ENCODE assay signal across 1 cellular context in the genomic region with DNA sequence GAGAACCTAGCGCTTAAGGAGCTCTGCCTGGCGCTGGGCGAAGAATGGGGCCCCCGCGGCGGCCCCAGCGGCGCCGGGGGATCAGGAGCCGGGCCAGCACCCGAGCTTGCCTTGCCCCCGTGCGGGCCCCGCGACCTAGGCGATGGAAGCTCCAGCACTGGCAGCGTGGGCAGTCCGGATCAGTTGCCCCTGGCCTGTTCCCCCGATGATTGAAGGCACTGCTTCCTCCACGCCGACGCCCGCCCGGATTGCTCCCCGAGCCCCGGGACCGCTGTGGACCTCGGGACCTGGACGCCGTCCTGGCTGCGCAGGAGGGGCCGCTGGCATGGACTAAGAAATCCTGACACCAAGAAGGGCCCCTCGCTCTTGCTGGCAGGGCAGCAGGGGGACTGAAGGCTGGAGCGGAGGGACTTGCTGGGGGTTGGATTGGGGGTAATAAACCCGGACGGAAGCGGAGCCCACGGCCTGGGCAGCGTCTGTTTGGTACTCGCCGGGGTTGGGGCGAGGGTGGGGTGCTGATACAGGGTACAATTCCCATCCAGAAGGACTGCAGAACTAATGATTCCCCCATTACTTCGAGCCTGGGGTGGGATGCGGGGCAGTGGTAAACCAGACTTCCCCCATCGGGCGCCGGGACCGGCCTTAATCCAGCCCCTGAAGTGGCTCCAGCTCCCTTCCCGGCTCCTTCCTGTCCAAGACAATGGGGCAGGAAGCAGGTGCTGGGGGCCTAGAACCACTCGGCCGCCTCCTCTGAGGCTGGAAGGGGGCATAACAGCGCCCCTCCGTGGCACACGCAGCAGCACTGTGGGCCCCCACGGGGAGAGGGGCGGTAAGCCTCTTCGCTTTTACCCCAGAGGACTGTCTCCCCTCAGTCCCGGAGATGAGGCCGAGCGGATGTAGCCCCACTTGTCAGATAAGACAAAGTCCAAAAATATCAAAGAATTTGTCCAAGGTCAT.
TF ChIP-seq lines count a peak whose summit lies in the region.

No MANE protein-coding gene starts in this region.

TF ChIP-seq in HepG2, 621 proteins besides CTCF, POLR2A, EP300 and RAD21 (continued from another document and continues in another):
- TF ChIP-seq ZNF670 (CRISPR knock-in tag; IDR thresholded peaks at IDR 0.05; ENCODE audit: borderline replicate concordance) (no peak), ZKSCAN1 (IDR thresholded peaks at IDR 0.05; ENCODE audit: low read length) (no peak), BRD4 (CRISPR knock-in tag; IDR thresholded peaks at IDR 0.05) (0 out of 2 replicates have a peak, but pooled peaks have one; percentile 33), ZNF251 (CRISPR knock-in tag; IDR thresholded peaks at IDR 0.05) (no peak), NFRKB (IDR thresholded peaks at IDR 0.05) (no peak), GATAD2A (CRISPR knock-in tag; IDR thresholded peaks at IDR 0.05) (peak; percentile 75), ZNF879 (CRISPR knock-in tag; IDR thresholded peaks at IDR 0.05) (no peak; the same call in 1 of the 2 replicates), BORCS8-MEF2B (CRISPR knock-in tag; IDR thresholded peaks at IDR 0.05) (no peak), SYNCRIP (IDR thresholded peaks at IDR 0.05; ENCODE audit: insufficient read depth, low read depth, low read length) (no peak), RORA (CRISPR knock-in tag; IDR thresholded peaks at IDR 0.05) (no peak), ZNF460 (CRISPR knock-in tag; IDR thresholded peaks at IDR 0.05; ENCODE audit: borderline replicate concordance) (no peak), YEATS4 (CRISPR knock-in tag; IDR thresholded peaks at IDR 0.05; ENCODE audit: borderline replicate concordance) (peak; percentile 70; the same call in 1 of the 2 replicates), ZIK1 (CRISPR knock-in tag; IDR thresholded peaks at IDR 0.05; ENCODE audit: borderline replicate concordance, low read depth) (0 out of 2 replicates have a peak, but pooled peaks have one; percentile 26), ZNF816 (CRISPR knock-in tag; IDR thresholded peaks at IDR 0.05; ENCODE audit: borderline replicate concordance) (0 out of 2 replicates have a peak, but pooled peaks have one; percentile 39), ZNF431 (CRISPR knock-in tag; IDR thresholded peaks at IDR 0.05; ENCODE audit: borderline replicate concordance, low read depth) (no peak), ZNF549 (CRISPR knock-in tag; IDR thresholded peaks at IDR 0.05) (no peak), TGIF2 (CRISPR knock-in tag; IDR thresholded peaks at IDR 0.05) (no peak), CC2D1A (CRISPR knock-in tag; IDR thresholded peaks at IDR 0.05) (no peak), ZNF326 (CRISPR knock-in tag; IDR thresholded peaks at IDR 0.05; ENCODE audit: borderline replicate concordance) (no peak), FOSL1 (CRISPR knock-in tag; IDR thresholded peaks at IDR 0.05; ENCODE audit: borderline replicate concordance) (no peak), ARID2 (CRISPR knock-in tag; IDR thresholded peaks at IDR 0.05; ENCODE audit: borderline replicate concordance) (no peak), ZNF737 (CRISPR knock-in tag; IDR thresholded peaks at IDR 0.05; ENCODE audit: borderline replicate concordance) (no peak)
- TF ChIP-seq, protein P1, sequence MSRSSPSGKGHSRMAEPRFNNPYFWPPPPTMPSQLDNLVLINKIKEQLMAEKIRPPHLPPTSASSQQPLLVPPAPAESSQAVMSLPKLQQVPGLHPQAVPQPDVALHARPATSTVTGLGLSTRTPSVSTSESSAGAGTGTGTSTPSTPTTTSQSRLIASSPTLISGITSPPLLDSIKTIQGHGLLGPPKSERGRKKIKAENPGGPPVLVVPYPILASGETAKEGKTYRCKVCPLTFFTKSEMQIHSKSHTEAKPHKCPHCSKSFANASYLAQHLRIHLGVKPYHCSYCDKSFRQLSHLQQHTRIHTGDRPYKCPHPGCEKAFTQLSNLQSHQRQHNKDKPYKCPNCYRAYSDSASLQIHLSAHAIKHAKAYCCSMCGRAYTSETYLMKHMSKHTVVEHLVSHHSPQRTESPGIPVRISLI (CRISPR knock-in tag; IDR thresholded peaks at IDR 0.05; ENCODE audit: borderline replicate concordance) = peak; percentile 19; the same call in 1 of the 2 replicates
- TF ChIP-seq, protein P2, sequence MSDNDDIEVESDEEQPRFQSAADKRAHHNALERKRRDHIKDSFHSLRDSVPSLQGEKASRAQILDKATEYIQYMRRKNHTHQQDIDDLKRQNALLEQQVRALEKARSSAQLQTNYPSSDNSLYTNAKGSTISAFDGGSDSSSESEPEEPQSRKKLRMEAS (IDR thresholded peaks at IDR 0.05) = peak; percentile 48; the same call in 1 of the 2 replicates
- TF ChIP-seq, protein P3, sequence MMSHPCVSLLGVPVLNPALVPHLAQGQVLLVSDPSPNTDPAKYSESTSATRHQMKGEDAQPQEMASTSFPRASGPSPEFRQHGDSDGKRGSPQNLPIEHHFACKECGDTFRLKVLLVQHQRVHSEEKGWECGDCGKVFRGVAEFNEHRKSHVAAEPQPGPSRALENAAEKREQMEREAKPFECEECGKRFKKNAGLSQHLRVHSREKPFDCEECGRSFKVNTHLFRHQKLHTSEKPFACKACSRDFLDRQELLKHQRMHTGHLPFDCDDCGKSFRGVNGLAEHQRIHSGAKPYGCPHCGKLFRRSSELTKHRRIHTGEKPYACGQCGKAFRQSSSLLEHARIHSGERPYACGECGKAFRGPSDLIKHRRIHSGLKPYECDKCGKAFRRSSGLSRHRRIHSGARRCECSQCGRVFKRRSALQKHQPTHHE (CRISPR knock-in tag; IDR thresholded peaks at IDR 0.05; ENCODE audit: borderline replicate concordance) = no peak
- TF ChIP-seq, protein P4, sequence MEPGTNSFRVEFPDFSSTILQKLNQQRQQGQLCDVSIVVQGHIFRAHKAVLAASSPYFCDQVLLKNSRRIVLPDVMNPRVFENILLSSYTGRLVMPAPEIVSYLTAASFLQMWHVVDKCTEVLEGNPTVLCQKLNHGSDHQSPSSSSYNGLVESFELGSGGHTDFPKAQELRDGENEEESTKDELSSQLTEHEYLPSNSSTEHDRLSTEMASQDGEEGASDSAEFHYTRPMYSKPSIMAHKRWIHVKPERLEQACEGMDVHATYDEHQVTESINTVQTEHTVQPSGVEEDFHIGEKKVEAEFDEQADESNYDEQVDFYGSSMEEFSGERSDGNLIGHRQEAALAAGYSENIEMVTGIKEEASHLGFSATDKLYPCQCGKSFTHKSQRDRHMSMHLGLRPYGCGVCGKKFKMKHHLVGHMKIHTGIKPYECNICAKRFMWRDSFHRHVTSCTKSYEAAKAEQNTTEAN (CRISPR knock-in tag; conservative IDR thresholded peaks at IDR 0.05) = no peak
- TF ChIP-seq, protein P5, sequence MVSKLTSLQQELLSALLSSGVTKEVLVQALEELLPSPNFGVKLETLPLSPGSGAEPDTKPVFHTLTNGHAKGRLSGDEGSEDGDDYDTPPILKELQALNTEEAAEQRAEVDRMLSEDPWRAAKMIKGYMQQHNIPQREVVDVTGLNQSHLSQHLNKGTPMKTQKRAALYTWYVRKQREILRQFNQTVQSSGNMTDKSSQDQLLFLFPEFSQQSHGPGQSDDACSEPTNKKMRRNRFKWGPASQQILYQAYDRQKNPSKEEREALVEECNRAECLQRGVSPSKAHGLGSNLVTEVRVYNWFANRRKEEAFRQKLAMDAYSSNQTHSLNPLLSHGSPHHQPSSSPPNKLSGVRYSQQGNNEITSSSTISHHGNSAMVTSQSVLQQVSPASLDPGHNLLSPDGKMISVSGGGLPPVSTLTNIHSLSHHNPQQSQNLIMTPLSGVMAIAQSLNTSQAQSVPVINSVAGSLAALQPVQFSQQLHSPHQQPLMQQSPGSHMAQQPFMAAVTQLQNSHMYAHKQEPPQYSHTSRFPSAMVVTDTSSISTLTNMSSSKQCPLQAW (CRISPR knock-in tag; IDR thresholded peaks at IDR 0.05) = 0 out of 2 replicates have a peak, but pooled peaks have one; percentile 57
- TF ChIP-seq, protein P6, sequence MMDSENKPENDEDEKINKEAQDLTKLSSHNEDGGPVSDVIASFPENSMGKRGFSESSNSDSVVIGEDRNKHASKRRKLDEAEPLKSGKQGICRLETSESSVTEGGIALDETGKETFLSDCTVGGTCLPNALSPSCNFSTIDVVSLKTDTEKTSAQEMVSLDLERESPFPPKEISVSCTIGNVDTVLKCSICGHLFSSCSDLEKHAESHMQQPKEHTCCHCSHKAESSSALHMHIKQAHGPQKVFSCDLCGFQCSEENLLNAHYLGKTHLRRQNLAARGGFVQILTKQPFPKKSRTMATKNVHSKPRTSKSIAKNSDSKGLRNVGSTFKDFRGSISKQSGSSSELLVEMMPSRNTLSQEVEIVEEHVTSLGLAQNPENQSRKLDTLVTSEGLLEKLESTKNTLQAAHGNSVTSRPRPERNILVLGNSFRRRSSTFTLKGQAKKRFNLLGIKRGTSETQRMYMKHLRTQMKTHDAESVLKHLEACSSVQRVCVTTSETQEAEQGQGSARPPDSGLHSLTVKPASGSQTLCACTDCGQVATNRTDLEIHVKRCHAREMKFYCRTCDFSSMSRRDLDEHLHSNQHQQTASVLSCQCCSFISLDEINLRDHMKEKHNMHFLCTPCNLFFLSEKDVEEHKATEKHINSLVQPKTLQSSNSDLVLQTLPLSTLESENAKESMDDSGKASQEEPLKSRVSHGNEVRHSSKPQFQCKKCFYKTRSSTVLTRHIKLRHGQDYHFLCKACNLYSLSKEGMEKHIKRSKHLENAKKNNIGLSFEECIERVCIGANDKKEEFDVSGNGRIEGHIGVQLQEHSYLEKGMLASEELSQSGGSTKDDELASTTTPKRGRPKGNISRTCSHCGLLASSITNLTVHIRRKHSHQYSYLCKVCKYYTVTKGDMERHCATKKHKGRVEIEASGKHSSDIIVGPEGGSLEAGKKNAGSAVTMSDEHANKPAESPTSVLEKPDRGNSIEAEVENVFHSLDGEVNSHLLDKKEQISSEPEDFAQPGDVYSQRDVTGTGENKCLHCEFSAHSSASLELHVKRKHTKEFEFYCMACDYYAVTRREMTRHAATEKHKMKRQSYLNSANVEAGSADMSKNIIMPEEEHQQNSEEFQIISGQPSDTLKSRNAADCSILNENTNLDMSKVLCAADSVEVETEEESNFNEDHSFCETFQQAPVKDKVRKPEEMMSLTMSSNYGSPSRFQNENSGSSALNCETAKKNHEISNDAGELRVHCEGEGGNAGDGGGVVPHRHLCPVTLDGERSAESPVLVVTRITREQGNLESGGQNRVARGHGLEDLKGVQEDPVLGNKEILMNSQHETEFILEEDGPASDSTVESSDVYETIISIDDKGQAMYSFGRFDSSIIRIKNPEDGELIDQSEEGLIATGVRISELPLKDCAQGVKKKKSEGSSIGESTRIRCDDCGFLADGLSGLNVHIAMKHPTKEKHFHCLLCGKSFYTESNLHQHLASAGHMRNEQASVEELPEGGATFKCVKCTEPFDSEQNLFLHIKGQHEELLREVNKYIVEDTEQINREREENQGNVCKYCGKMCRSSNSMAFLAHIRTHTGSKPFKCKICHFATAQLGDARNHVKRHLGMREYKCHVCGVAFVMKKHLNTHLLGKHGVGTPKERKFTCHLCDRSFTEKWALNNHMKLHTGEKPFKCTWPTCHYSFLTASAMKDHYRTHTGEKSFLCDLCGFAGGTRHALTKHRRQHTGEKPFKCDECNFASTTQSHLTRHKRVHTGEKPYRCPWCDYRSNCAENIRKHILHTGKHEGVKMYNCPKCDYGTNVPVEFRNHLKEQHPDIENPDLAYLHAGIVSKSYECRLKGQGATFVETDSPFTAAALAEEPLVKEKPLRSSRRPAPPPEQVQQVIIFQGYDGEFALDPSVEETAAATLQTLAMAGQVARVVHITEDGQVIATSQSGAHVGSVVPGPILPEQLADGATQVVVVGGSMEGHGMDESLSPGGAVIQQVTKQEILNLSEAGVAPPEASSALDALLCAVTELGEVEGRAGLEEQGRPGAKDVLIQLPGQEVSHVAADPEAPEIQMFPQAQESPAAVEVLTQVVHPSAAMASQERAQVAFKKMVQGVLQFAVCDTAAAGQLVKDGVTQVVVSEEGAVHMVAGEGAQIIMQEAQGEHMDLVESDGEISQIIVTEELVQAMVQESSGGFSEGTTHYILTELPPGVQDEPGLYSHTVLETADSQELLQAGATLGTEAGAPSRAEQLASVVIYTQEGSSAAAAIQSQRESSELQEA (CRISPR knock-in tag; IDR thresholded peaks at IDR 0.05; ENCODE audit: not compliant biosample characterization) = no peak
- TF ChIP-seq, protein P7, sequence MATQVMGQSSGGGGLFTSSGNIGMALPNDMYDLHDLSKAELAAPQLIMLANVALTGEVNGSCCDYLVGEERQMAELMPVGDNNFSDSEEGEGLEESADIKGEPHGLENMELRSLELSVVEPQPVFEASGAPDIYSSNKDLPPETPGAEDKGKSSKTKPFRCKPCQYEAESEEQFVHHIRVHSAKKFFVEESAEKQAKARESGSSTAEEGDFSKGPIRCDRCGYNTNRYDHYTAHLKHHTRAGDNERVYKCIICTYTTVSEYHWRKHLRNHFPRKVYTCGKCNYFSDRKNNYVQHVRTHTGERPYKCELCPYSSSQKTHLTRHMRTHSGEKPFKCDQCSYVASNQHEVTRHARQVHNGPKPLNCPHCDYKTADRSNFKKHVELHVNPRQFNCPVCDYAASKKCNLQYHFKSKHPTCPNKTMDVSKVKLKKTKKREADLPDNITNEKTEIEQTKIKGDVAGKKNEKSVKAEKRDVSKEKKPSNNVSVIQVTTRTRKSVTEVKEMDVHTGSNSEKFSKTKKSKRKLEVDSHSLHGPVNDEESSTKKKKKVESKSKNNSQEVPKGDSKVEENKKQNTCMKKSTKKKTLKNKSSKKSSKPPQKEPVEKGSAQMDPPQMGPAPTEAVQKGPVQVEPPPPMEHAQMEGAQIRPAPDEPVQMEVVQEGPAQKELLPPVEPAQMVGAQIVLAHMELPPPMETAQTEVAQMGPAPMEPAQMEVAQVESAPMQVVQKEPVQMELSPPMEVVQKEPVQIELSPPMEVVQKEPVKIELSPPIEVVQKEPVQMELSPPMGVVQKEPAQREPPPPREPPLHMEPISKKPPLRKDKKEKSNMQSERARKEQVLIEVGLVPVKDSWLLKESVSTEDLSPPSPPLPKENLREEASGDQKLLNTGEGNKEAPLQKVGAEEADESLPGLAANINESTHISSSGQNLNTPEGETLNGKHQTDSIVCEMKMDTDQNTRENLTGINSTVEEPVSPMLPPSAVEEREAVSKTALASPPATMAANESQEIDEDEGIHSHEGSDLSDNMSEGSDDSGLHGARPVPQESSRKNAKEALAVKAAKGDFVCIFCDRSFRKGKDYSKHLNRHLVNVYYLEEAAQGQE (IDR thresholded peaks at IDR 0.05; ENCODE audit: borderline replicate concordance in 1 of 2, low read depth in 1 of 2, low read length in 2 of 2) = 0 out of 4 replicates have a peak, but pooled peaks of 1 of the 2 experiments have one; percentile 16
- TF ChIP-seq, protein P8, sequence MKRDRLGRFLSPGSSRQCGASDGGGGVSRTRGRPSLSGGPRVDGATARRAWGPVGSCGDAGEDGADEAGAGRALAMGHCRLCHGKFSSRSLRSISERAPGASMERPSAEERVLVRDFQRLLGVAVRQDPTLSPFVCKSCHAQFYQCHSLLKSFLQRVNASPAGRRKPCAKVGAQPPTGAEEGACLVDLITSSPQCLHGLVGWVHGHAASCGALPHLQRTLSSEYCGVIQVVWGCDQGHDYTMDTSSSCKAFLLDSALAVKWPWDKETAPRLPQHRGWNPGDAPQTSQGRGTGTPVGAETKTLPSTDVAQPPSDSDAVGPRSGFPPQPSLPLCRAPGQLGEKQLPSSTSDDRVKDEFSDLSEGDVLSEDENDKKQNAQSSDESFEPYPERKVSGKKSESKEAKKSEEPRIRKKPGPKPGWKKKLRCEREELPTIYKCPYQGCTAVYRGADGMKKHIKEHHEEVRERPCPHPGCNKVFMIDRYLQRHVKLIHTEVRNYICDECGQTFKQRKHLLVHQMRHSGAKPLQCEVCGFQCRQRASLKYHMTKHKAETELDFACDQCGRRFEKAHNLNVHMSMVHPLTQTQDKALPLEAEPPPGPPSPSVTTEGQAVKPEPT (CRISPR knock-in tag; IDR thresholded peaks at IDR 0.05; ENCODE audit: low read depth) = no peak
